In genomic region chr13:20870829-20871228, GRCh38 we compare ENCODE assay signal across 19 cellular contexts.
"Had no signal": no experiment of that assay in that cellular context is flagged by ENCODE, and none has a peak within 500 bp of the region (broad histone marks: within the 10 kb centered on the region; RNA-seq: fewer than 3 reads in every experiment).

No MANE protein-coding gene starts in this region.

- H3K27ac ChIP-seq: SJCRH30 had no signal

- H3K9me3 ChIP-seq: MG63, SJCRH30 had no signal

- H3K27me3 ChIP-seq: MG63, SJCRH30 had no signal

- DNase-seq: IMR-90, Karpas-422, KG1, MG63, NCI-H1092 treated with DMSO at 0.1 percent for 48 hours, NCI-H1436, NCI-H187, NCI-H2029, NCI-H2081 treated with DMSO at 0.1 percent for 48 hours, NCI-H2171, NCI-H226, NCI-H446, NCI-H510A, NCI-H524 treated with DMSO at 0.1 percent for 48 hours, NCI-H69, NCI-H774, RPMI8226, SHP77 treated with DMSO at 0.1 percent for 48 hours, SJCRH30 had no signal

- H3K4me3 ChIP-seq: MG63, SJCRH30 had no signal
